In genomic region chr6:12528581-12529363, GRCh38 we compare ENCODE assay signal across 17 cellular contexts.
DNase-seq lines count a peak whose midpoint lies in the region; ATAC-seq and TF ChIP-seq lines count a peak whose summit lies in the region.
"Had no signal": no experiment of that assay in that cellular context is flagged by ENCODE, and none has a peak within 500 bp of the region (broad histone marks: within the 10 kb centered on the region; RNA-seq: fewer than 3 reads in every experiment).

No MANE protein-coding gene starts in this region.

- H3K36me3 ChIP-seq in HUES6 (ENCODE audit: control insufficient read depth, insufficient read depth, low read length) (no peaks in the 10 kb centered on the region), rectal smooth muscle tissue (ENCODE audit: control insufficient read depth, insufficient read depth, low read length) (no peaks in the 10 kb centered on the region)
- H3K36me3 ChIP-seq: esophagus squamous epithelium had no signal

- H3K27ac ChIP-seq in HUES6 (ENCODE audit: low read depth, low read length) (peak overlapping the region; percentile 73; the same call in 1 of the 2 replicates), rectal smooth muscle tissue (ENCODE audit: low read depth, low read length) (peak overlapping the region; percentile 10), dorsolateral prefrontal cortex (no peak overlapping the region)
- H3K27ac ChIP-seq: esophagus squamous epithelium, KMS-11 had no signal

- TF ChIP-seq CTCF in dorsolateral prefrontal cortex (IDR thresholded peaks at IDR 0.05 in 54 of 56, conservative IDR thresholded peaks at IDR 0.05 in 2 of 56; ENCODE audit: low read depth in 1 of 56, partially characterized antibody in 56 of 56), result no peak

- H3K27me3 ChIP-seq in HUES6 (ENCODE audit: control insufficient read depth, insufficient read depth, low read length), result no peaks in the 10 kb centered on the region
- H3K27me3 ChIP-seq in rectal smooth muscle tissue (ENCODE audit: control insufficient read depth, insufficient read depth, low read length), result no peaks in the 10 kb centered on the region
- peaks cover 0 to 4% (median 0%) of the 10 kb centered on the region in 45 donors for H3K27me3 ChIP-seq in dorsolateral prefrontal cortex
- H3K27me3 ChIP-seq: esophagus squamous epithelium had no signal

- H3K4me1 ChIP-seq in HUES6 (ENCODE audit: control insufficient read depth, insufficient read depth, low read length), result peaks cover 16% of the 10 kb centered on the region; the same call in 1 of the 2 replicates
- H3K4me1 ChIP-seq in rectal smooth muscle tissue (ENCODE audit: control insufficient read depth, insufficient read depth, low read length), result peaks cover 4% of the 10 kb centered on the region
- H3K4me1 ChIP-seq: esophagus squamous epithelium had no signal

- ATAC-seq in left colon (peak; percentile 96), HG03095 (IDR thresholded peaks at IDR 0.05; ENCODE audit: unreplicated experiment) (no peak)
- ATAC-seq: left lobe of liver had no signal

- H3K9me3 ChIP-seq in HUES6 (ENCODE audit: control insufficient read depth, insufficient read depth, low read depth, low read length), result no peaks in the 10 kb centered on the region
- H3K9me3 ChIP-seq: esophagus squamous epithelium had no signal

- H3K4me3 ChIP-seq in HUES6 (ENCODE audit: low read depth, low read length), result no peak overlapping the region
- peak overlapping the region; percentile 21 for H3K4me3 ChIP-seq in rectal smooth muscle tissue (ENCODE audit: low read length)
- H3K4me3 ChIP-seq in dorsolateral prefrontal cortex, result no peak overlapping the region
- H3K4me3 ChIP-seq: esophagus squamous epithelium had no signal

- H3K9ac ChIP-seq in HUES6 (ENCODE audit: low read length), result no peak overlapping the region
- no peak overlapping the region for H3K9ac ChIP-seq in rectal smooth muscle tissue (ENCODE audit: low read length)
- H3K9ac ChIP-seq: KMS-11 had no signal

- intact Hi-C loops in left colon (cut with DNase I, micrococcal nuclease) (no loop called here), dorsolateral prefrontal cortex (cut with DNase I) (no loop called here)

- DNase-seq in SW480 (ENCODE audit: low spot score) (peak; percentile 16), left colon (peak; percentile 30 to 37), dorsolateral prefrontal cortex (no peak), midbrain (lab: John Stamatoyannopoulos, UW) (no peak)
- DNase-seq in activated CD4-positive, CD25-positive, alpha-beta regulatory T cell (lab: John Stamatoyannopoulos, UW), result no peak
- DNase-seq: activated CD4-positive, alpha-beta T cell treated with anti-CD3 and anti-CD28 coated beads for 1 hour; activated naive CD4-positive, alpha-beta T cell; Calu3; esophagus squamous epithelium; NCI-H1417; NCI-H2171; SHP77 had no signal

Comparison
In these comparisons a context has a peak if more than half of its experiments do, and no peak if none do; other contexts are left out.
1. H3K27ac ChIP-seq: peak in HUES6 (single experiment) and rectal smooth muscle tissue (single experiment); none in dorsolateral prefrontal cortex (0 of 59).
2. DNase-seq: peak in SW480 (single experiment) and left colon (2 of 2); none in dorsolateral prefrontal cortex (0 of 10), midbrain (single experiment) and activated CD4-positive, CD25-positive, alpha-beta regulatory T cell (0 of 4).